ENCODE assay signal across 7 cellular contexts in the genomic region with DNA sequence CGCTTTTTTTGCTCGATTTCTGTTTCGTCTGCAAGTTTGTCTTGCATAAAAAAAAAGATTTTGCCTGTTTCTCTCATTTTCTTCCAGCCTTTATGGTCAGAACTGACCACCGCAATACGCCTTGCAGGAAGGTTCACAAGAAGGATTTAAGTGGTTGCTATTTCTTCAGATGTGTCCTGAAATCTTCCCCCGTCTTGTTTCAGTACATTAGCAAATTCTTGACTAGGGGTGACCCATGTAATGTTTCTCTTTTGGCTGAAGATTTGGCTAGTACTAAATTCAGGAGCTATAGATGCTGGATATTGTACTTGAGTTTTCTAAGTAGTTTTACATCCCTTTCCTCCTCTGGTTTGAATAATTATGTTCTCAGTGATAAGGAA. TPM values are rescaled to one million over a fixed set of nuclear protein-coding genes. Genes with fewer than 3 reads are reported as not detected.
DNase-seq lines count a peak whose midpoint lies in the region; ATAC-seq and TF ChIP-seq lines count a peak whose summit lies in the region.

No MANE protein-coding gene starts in this region.

- no peak overlapping the region for H3K27ac ChIP-seq in HUES48 (ENCODE audit: low read depth, low read length)

- H3K9me3 ChIP-seq in HUES48 (ENCODE audit: control insufficient read depth, insufficient read depth, low read length) (no peaks in the 10 kb centered on the region), iPS-15b (ENCODE audit: control insufficient read depth, insufficient read depth, low read length) (no peaks in the 10 kb centered on the region)

- H3K27me3 ChIP-seq in HUES48 (ENCODE audit: control insufficient read depth, insufficient read depth, low read length) (no peaks in the 10 kb centered on the region), iPS-15b (ENCODE audit: control insufficient read depth, insufficient read depth, low read length) (no peaks in the 10 kb centered on the region)

- H3K9ac ChIP-seq in HUES48 (ENCODE audit: low read depth, low read length) (peak overlapping the region; percentile 0), iPS-15b (ENCODE audit: low read depth, low read length) (no peak overlapping the region)

- H3K4me1 ChIP-seq in HUES48 (ENCODE audit: control insufficient read depth, insufficient read depth, low read length) (peaks cover 54% of the 10 kb centered on the region), iPS-15b (ENCODE audit: control insufficient read depth, insufficient read depth, low read length) (peaks cover 23% of the 10 kb centered on the region)

- peaks cover 9% of the 10 kb centered on the region for H3K36me3 Mint-ChIP-seq in activated T-helper 17 cell treated with anti-CD3 and anti-CD28 coated beads, Interleukin-2, amount 50 U/mL, for 72 hours (ENCODE audit: low read depth)

- no peaks in the 10 kb centered on the region for H3K36me3 ChIP-seq in HUES48 (ENCODE audit: control insufficient read depth, insufficient read depth, low read length)
- no peaks in the 10 kb centered on the region for H3K36me3 ChIP-seq in iPS-15b (ENCODE audit: control insufficient read depth, insufficient read depth, low read length)

- no peak overlapping the region for H3K27ac Mint-ChIP-seq in activated T-helper 17 cell treated with anti-CD3 and anti-CD28 coated beads, Interleukin-2, amount 50 U/mL, for 72 hours
- H3K27ac Mint-ChIP-seq in stimulated activated naive CD8-positive, alpha-beta T cell treated with anti-CD3 and anti-CD28 coated beads, Interleukin-15, amount 100 ng/mL, for 72 hours, result no peak overlapping the region

- peak overlapping the region; percentile 83 for H3K4me3 ChIP-seq in HUES48 (ENCODE audit: low read depth, low read length)
- peak overlapping the region; percentile 91 for H3K4me3 ChIP-seq in iPS-15b (ENCODE audit: low read depth, low read length)

- TF ChIP-seq CTCF in GM10266 (IDR thresholded peaks at IDR 0.05; ENCODE audit: control insufficient read depth, insufficient read depth, low read depth, missing control alignments), result no peak

- H3K9me3 Mint-ChIP-seq in activated T-helper 17 cell treated with anti-CD3 and anti-CD28 coated beads, Interleukin-2, amount 50 U/mL, for 72 hours, result no peaks in the 10 kb centered on the region
- no peaks in the 10 kb centered on the region for H3K9me3 Mint-ChIP-seq in stimulated activated naive CD8-positive, alpha-beta T cell treated with anti-CD3 and anti-CD28 coated beads, Interleukin-15, amount 100 ng/mL, for 72 hours

- DNase-seq in stimulated activated naive CD8-positive, alpha-beta T cell treated with anti-CD3 and anti-CD28 coated beads, Interleukin-15, amount 100 ng/mL, for 72 hours, result no peak
- DNase-seq in DMS53 (lab: John Stamatoyannopoulos, UW) (no peak), GM10266 (ENCODE audit: extremely low spot score) (no peak)

- no peak for ATAC-seq in activated T-helper 17 cell treated with anti-CD3 and anti-CD28 coated beads, Interleukin-2, amount 50 U/mL, for 72 hours (replicated peaks)
- no peak for ATAC-seq in stimulated activated naive CD8-positive, alpha-beta T cell treated with anti-CD3 and anti-CD28 coated beads, Interleukin-15, amount 100 ng/mL, for 72 hours
- ATAC-seq in HG03175 (IDR thresholded peaks at IDR 0.05; ENCODE audit: unreplicated experiment), result no peak

- H3K4me3 Mint-ChIP-seq in activated T-helper 17 cell treated with anti-CD3 and anti-CD28 coated beads, Interleukin-2, amount 50 U/mL, for 72 hours, result peak overlapping the region; percentile 86
- H3K4me3 Mint-ChIP-seq in stimulated activated naive CD8-positive, alpha-beta T cell treated with anti-CD3 and anti-CD28 coated beads, Interleukin-15, amount 100 ng/mL, for 72 hours, result peak overlapping the region; percentile 76 to 78

- H3K4me1 Mint-ChIP-seq in activated T-helper 17 cell treated with anti-CD3 and anti-CD28 coated beads, Interleukin-2, amount 50 U/mL, for 72 hours, result peaks cover 21% of the 10 kb centered on the region
- peaks cover 48% of the 10 kb centered on the region for H3K4me1 Mint-ChIP-seq in stimulated activated naive CD8-positive, alpha-beta T cell treated with anti-CD3 and anti-CD28 coated beads, Interleukin-15, amount 100 ng/mL, for 72 hours

- H3K27me3 Mint-ChIP-seq in activated T-helper 17 cell treated with anti-CD3 and anti-CD28 coated beads, Interleukin-2, amount 50 U/mL, for 72 hours, result no peaks in the 10 kb centered on the region
- H3K27me3 Mint-ChIP-seq in stimulated activated naive CD8-positive, alpha-beta T cell treated with anti-CD3 and anti-CD28 coated beads, Interleukin-15, amount 100 ng/mL, for 72 hours, result no peaks in the 10 kb centered on the region

RNA-seq across cellular contexts. Expression of gene PHLPP1, which starts 2.5 kb away (rescaled TPM):
- 10 to 100 TPM; 12.1 to 13.7 TPM for total RNA-seq in activated T-helper 17 cell treated with anti-CD3 and anti-CD28 coated beads, Interleukin-2, amount 50 U/mL, for 72 hours
